ENCODE assay signal across 1 cellular context in the genomic region with DNA sequence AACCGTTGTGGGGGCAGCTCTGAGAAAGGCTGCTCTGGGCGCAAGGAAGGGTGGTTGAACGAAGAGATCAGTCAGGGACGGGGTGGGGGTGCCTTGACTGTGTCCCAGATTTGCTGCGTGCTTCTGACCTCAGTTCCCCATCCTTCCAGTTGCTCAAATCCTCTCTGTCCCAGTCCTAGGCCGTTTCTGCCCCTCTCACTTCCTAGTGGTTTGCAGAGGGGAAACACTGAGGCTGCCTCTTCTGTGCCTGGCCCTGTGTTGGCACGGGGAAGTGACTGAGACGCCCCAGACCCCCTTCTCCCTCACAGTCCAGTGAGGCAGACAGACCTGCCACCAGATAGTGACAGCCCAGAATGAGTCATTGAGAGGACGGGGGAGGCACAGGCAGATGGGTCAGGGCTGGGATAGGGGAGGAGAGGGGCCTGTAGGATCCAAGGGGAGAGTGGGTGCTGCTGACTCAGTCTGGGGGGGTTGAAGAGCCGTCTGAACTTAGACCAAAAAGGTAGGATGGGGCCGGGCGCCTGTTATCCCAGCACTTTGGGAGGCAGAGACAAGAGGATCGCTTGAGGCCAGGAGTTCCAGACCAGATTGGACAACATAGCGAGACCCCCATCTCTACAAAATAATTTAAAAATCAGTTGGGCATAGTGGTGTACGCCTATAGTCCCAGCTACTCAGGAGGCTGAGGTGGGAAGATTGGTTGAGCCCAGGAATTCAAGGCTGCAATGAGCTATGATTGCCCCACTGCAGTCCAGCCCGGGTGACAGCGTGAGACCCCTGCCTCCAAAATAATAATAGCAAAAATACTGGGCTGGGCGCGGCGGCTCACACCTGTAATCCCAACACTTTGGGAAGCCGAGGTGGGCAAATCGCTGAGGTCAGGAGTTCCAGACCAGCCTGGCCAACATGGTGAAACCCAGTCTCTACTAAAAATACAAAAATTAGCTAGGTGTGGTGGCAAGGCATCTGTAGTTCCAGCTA.
A peak's percentile ranks its signal among the peaks of the same experiment; 100 is the strongest.
TF ChIP-seq lines count a peak whose summit lies in the region.

No MANE protein-coding gene starts in this region.

TF ChIP-seq in K562, 482 proteins besides CTCF, POLR2A, EP300 and RAD21 (continues in another document):
- TF ChIP-seq MYNN (IDR thresholded peaks at IDR 0.05) (peak; percentile 76; the same call in 1 of the 2 replicates), MYNN (CRISPR knock-in tag; IDR thresholded peaks at IDR 0.05) (no peak), NCOR1 (IDR thresholded peaks at IDR 0.05) (peak; percentile 73), SMARCA4 (IDR thresholded peaks at IDR 0.05) (peak; percentile 92), SNIP1 (IDR thresholded peaks at IDR 0.05; ENCODE audit: low read depth) (no peak), CBFA2T3 (IDR thresholded peaks at IDR 0.05) (peak; percentile 83), BCOR (IDR thresholded peaks at IDR 0.05) (0 out of 2 replicates have a peak, but pooled peaks have one; percentile 7), CHCHD3 (CRISPR knock-in tag; IDR thresholded peaks at IDR 0.05) (no peak), RUNX1 (IDR thresholded peaks at IDR 0.05; ENCODE audit: low read depth) (0 out of 2 replicates have a peak, but pooled peaks have one; percentile 28), HDAC1 (IDR thresholded peaks at IDR 0.05) (no peak; a peak in 2 of 4 replicates), RCOR1 (IDR thresholded peaks at IDR 0.05; ENCODE audit: borderline replicate concordance in 1 of 2, low read depth in 2 of 2, low read length in 2 of 2) (peak in 1 of 2 experiments; percentile 35; a peak in 1 of 4 replicates), SRF (CRISPR knock-in tag; IDR thresholded peaks at IDR 0.05) (no peak), STAG1 (CRISPR knock-in tag; IDR thresholded peaks at IDR 0.05; ENCODE audit: borderline replicate concordance) (no peak), ERF (CRISPR knock-in tag; IDR thresholded peaks at IDR 0.05) (0 out of 2 replicates have a peak, but pooled peaks have one; percentile 13), E2F3 (CRISPR knock-in tag; IDR thresholded peaks at IDR 0.05) (no peak), ZNF3 (CRISPR knock-in tag; IDR thresholded peaks at IDR 0.05) (no peak), XRCC4 (IDR thresholded peaks at IDR 0.05; ENCODE audit: extremely low read depth, insufficient read depth, insufficient read length) (no peak), TCF3 (CRISPR knock-in tag; IDR thresholded peaks at IDR 0.05) (peak; percentile 55; the same call in 1 of the 2 replicates), ZEB2 (IDR thresholded peaks at IDR 0.05) (peak; percentile 39; the same call in 1 of the 2 replicates), MTA2 (IDR thresholded peaks at IDR 0.05; ENCODE audit: low read depth) (no peak), TAF1 (IDR thresholded peaks at IDR 0.05; ENCODE audit: control insufficient read depth, extremely low read depth, insufficient read depth, low read length, severe bottlenecking) (peak; percentile 71), CXXC5 (CRISPR knock-in tag; IDR thresholded peaks at IDR 0.05) (no peak), ZNF174 (CRISPR knock-in tag; IDR thresholded peaks at IDR 0.05) (no peak), MAFK (IDR thresholded peaks at IDR 0.05; ENCODE audit: low read length) (peak; percentile 19; the same call in 1 of the 2 replicates), ARNT (IDR thresholded peaks at IDR 0.05) (0 out of 4 replicates have a peak, but pooled peaks of 1 of the 2 experiments have one; percentile 20), PHF21A (IDR thresholded peaks at IDR 0.05; ENCODE audit: borderline replicate concordance, low read depth) (peak; percentile 69), PHB2 (IDR thresholded peaks at IDR 0.05; ENCODE audit: low read depth) (no peak), ZNF717 (CRISPR knock-in tag; IDR thresholded peaks at IDR 0.05) (no peak), CBFA2T2 (conservative IDR thresholded peaks at IDR 0.05) (peak; percentile 67), FOS (IDR thresholded peaks at IDR 0.05; ENCODE audit: extremely low read depth, insufficient read length) (peak; percentile 64), CREM (IDR thresholded peaks at IDR 0.05; ENCODE audit: low read depth) (peak; percentile 79), MEIS2 (IDR thresholded peaks at IDR 0.05; ENCODE audit: partially characterized antibody) (peak; percentile 63), JUN (IDR thresholded peaks at IDR 0.05; ENCODE audit: borderline replicate concordance, low read depth, low read length) (peak; percentile 94), JUN (CRISPR knock-in tag; IDR thresholded peaks at IDR 0.05; ENCODE audit: borderline replicate concordance) (no peak), ZBED1 (IDR thresholded peaks at IDR 0.05) (0 out of 2 replicates have a peak, but pooled peaks have one; percentile 18), KLF1 (tag; IDR thresholded peaks at IDR 0.05) (no peak), TAF9B (IDR thresholded peaks at IDR 0.05; ENCODE audit: partially characterized antibody) (peak; percentile 68), HDAC3 (IDR thresholded peaks at IDR 0.05; ENCODE audit: borderline replicate concordance, partially characterized antibody) (peak; percentile 27), ZNF589 (CRISPR knock-in tag; IDR thresholded peaks at IDR 0.05; ENCODE audit: low read depth) (peak; percentile 65; the same call in 1 of the 2 replicates), SUPT5H (IDR thresholded peaks at IDR 0.05) (peak; percentile 65; the same call in 1 of the 2 replicates), POLR2AphosphoS5 (IDR thresholded peaks at IDR 0.05; ENCODE audit: control insufficient read depth, insufficient read depth, low read depth, low read length) (peak; percentile 77; the same call in 1 of the 2 replicates), SMARCC2 (IDR thresholded peaks at IDR 0.05; ENCODE audit: low read depth) (peak; percentile 74), ZKSCAN1 (IDR thresholded peaks at IDR 0.05; ENCODE audit: low read depth, low read length) (0 out of 2 replicates have a peak, but pooled peaks have one; percentile 9), ARID1B (IDR thresholded peaks at IDR 0.05) (peak; percentile 92), DACH1 (IDR thresholded peaks at IDR 0.05; ENCODE audit: partially characterized antibody) (peak; percentile 9)
- TF ChIP-seq, protein P1, sequence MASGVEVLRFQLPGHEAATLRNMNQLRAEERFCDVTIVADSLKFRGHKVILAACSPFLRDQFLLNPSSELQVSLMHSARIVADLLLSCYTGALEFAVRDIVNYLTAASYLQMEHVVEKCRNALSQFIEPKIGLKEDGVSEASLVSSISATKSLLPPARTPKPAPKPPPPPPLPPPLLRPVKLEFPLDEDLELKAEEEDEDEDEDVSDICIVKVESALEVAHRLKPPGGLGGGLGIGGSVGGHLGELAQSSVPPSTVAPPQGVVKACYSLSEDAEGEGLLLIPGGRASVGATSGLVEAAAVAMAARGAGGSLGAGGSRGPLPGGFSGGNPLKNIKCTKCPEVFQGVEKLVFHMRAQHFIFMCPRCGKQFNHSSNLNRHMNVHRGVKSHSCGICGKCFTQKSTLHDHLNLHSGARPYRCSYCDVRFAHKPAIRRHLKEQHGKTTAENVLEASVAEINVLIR (CRISPR knock-in tag; IDR thresholded peaks at IDR 0.05), result no peak
- TF ChIP-seq, protein P2, sequence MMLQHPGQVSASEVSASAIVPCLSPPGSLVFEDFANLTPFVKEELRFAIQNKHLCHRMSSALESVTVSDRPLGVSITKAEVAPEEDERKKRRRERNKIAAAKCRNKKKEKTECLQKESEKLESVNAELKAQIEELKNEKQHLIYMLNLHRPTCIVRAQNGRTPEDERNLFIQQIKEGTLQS (IDR thresholded peaks at IDR 0.05), result peak; percentile 97
- TF ChIP-seq, protein P2 (CRISPR knock-in tag; conservative IDR thresholded peaks at IDR 0.05), result no peak
- TF ChIP-seq, protein P3, sequence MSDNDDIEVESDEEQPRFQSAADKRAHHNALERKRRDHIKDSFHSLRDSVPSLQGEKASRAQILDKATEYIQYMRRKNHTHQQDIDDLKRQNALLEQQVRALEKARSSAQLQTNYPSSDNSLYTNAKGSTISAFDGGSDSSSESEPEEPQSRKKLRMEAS (CRISPR knock-in tag; IDR thresholded peaks at IDR 0.05), result no peak
- TF ChIP-seq, protein P4, sequence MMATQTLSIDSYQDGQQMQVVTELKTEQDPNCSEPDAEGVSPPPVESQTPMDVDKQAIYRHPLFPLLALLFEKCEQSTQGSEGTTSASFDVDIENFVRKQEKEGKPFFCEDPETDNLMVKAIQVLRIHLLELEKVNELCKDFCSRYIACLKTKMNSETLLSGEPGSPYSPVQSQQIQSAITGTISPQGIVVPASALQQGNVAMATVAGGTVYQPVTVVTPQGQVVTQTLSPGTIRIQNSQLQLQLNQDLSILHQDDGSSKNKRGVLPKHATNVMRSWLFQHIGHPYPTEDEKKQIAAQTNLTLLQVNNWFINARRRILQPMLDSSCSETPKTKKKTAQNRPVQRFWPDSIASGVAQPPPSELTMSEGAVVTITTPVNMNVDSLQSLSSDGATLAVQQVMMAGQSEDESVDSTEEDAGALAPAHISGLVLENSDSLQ (IDR thresholded peaks at IDR 0.05), result peak; percentile 79
- TF ChIP-seq, protein P5, sequence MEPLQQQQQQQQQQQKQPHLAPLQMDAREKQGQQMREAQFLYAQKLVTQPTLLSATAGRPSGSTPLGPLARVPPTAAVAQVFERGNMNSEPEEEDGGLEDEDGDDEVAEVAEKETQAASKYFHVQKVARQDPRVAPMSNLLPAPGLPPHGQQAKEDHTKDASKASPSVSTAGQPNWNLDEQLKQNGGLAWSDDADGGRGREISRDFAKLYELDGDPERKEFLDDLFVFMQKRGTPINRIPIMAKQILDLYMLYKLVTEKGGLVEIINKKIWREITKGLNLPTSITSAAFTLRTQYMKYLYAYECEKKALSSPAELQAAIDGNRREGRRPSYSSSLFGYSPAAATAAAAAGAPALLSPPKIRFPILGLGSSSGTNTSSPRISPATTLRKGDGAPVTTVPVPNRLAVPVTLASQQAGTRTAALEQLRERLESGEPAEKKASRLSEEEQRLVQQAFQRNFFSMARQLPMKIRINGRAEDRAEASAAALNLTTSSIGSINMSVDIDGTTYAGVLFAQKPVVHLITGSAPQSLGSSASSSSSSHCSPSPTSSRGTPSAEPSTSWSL (CRISPR knock-in tag; IDR thresholded peaks at IDR 0.05; ENCODE audit: borderline replicate concordance), result no peak
- TF ChIP-seq, protein P6, sequence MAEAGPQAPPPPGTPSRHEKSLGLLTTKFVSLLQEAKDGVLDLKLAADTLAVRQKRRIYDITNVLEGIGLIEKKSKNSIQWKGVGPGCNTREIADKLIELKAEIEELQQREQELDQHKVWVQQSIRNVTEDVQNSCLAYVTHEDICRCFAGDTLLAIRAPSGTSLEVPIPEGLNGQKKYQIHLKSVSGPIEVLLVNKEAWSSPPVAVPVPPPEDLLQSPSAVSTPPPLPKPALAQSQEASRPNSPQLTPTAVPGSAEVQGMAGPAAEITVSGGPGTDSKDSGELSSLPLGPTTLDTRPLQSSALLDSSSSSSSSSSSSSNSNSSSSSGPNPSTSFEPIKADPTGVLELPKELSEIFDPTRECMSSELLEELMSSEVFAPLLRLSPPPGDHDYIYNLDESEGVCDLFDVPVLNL (CRISPR knock-in tag; IDR thresholded peaks at IDR 0.05; ENCODE audit: low read depth), result 0 out of 2 replicates have a peak, but pooled peaks have one; percentile 13
- TF ChIP-seq, protein P7, sequence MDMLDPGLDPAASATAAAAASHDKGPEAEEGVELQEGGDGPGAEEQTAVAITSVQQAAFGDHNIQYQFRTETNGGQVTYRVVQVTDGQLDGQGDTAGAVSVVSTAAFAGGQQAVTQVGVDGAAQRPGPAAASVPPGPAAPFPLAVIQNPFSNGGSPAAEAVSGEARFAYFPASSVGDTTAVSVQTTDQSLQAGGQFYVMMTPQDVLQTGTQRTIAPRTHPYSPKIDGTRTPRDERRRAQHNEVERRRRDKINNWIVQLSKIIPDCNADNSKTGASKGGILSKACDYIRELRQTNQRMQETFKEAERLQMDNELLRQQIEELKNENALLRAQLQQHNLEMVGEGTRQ (CRISPR knock-in tag; IDR thresholded peaks at IDR 0.05), result no peak
- TF ChIP-seq, protein P8, sequence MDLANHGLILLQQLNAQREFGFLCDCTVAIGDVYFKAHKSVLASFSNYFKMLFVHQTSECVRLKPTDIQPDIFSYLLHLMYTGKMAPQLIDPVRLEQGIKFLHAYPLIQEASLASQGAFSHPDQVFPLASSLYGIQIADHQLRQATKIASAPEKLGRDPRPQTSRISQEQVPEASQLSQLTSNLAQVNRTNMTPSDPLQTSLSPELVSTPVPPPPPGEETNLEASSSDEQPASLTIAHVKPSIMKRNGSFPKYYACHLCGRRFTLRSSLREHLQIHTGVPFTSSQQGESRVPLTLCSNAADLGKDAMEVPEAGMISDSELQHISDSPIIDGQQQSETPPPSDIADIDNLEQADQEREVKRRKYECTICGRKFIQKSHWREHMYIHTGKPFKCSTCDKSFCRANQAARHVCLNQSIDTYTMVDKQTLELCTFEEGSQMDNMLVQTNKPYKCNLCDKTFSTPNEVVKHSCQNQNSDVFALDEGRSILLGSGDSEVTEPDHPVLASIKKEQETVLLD (IDR thresholded peaks at IDR 0.05), result peak; percentile 49; the same call in 1 of the 2 replicates
- TF ChIP-seq, protein P9, sequence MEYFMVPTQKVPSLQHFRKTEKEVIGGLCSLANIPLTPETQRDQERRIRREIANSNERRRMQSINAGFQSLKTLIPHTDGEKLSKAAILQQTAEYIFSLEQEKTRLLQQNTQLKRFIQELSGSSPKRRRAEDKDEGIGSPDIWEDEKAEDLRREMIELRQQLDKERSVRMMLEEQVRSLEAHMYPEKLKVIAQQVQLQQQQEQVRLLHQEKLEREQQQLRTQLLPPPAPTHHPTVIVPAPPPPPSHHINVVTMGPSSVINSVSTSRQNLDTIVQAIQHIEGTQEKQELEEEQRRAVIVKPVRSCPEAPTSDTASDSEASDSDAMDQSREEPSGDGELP (CRISPR knock-in tag; IDR thresholded peaks at IDR 0.05; ENCODE audit: borderline replicate concordance), result peak; percentile 44; the same call in 1 of the 2 replicates
- TF ChIP-seq, protein P10, sequence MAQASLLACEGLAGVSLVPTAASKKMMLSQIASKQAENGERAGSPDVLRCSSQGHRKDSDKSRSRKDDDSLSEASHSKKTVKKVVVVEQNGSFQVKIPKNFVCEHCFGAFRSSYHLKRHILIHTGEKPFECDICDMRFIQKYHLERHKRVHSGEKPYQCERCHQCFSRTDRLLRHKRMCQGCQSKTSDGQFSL (CRISPR knock-in tag; IDR thresholded peaks at IDR 0.05), result 0 out of 2 replicates have a peak, but pooled peaks have one; percentile 74
- TF ChIP-seq, protein P10 (tag; IDR thresholded peaks at IDR 0.05), result no peak
- TF ChIP-seq, protein P11, sequence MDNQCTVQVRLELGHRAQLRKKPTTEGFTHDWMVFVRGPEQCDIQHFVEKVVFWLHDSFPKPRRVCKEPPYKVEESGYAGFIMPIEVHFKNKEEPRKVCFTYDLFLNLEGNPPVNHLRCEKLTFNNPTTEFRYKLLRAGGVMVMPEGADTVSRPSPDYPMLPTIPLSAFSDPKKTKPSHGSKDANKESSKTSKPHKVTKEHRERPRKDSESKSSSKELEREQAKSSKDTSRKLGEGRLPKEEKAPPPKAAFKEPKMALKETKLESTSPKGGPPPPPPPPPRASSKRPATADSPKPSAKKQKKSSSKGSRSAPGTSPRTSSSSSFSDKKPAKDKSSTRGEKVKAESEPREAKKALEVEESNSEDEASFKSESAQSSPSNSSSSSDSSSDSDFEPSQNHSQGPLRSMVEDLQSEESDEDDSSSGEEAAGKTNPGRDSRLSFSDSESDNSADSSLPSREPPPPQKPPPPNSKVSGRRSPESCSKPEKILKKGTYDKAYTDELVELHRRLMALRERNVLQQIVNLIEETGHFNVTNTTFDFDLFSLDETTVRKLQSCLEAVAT (IDR thresholded peaks at IDR 0.05), result peak in 1 of 2 experiments; percentile 42; a peak in 1 of 4 replicates
